In genomic region chr12:2095878-2096277, GRCh38 we compare ENCODE assay signal across 32 cellular contexts. TPM values are rescaled to one million over a fixed set of nuclear protein-coding genes. Genes with fewer than 3 reads are reported as not detected.
DNase-seq lines count a peak whose midpoint lies in the region; ATAC-seq and TF ChIP-seq lines count a peak whose summit lies in the region.
"Had no signal": no experiment of that assay in that cellular context is flagged by ENCODE, and none has a peak within 500 bp of the region (broad histone marks: within the 10 kb centered on the region; RNA-seq: fewer than 3 reads in every experiment).

No MANE protein-coding gene starts in this region.

- ATAC-seq in heart right ventricle: peak in 3 of 8 donors; percentile 24 to 27 (median 25)
- no peak for ATAC-seq in Right ventricle myocardium superior (ENCODE audit: poor library complexity)
- no peak for ATAC-seq in GM21737 (IDR thresholded peaks at IDR 0.05; ENCODE audit: unreplicated experiment)
- ATAC-seq in stimulated activated naive CD8-positive, alpha-beta T cell treated with anti-CD3 and anti-CD28 coated beads, Interleukin-15, Interleukin-2, amounts not matched to agents 100 U/mL and 50 U/mL, for 24 hours: no peak
- ATAC-seq: activated CD4-positive, alpha-beta T cell treated with anti-CD3 and anti-CD28 coated beads for 36 hours; activated CD8-positive, alpha-beta T cell treated with anti-CD3 and anti-CD28 coated beads for 36 hours; sciatic nerve had no signal

- H3K27me3 ChIP-seq in heart right ventricle: no peaks in the 10 kb centered on the region
- no peaks in the 10 kb centered on the region for H3K27me3 ChIP-seq in right atrium auricular region
- H3K27me3 ChIP-seq in rectal smooth muscle tissue (ENCODE audit: control insufficient read depth, insufficient read depth, low read length): no peaks in the 10 kb centered on the region
- H3K27me3 ChIP-seq: breast epithelium, colonic mucosa, neural progenitor cell had no signal

- intact Hi-C loops in heart right ventricle (cut with DNase I): no loop called here
- intact Hi-C loops in Right ventricle myocardium superior (cut with DNase I): no loop called here

- H3K27ac ChIP-seq in heart right ventricle (peak overlapping the region in 7 of 10 donors; percentile 33 to 93 (median 84)), right atrium auricular region (peak overlapping the region; percentile 37 to 90), rectal smooth muscle tissue (ENCODE audit: low read depth, low read length) (peak overlapping the region; percentile 93)
- H3K27ac ChIP-seq: breast epithelium, colonic mucosa, KMS-11, neural progenitor cell, parathyroid adenoma had no signal

- H3K9me3 ChIP-seq in heart right ventricle (no peaks in the 10 kb centered on the region), right atrium auricular region (no peaks in the 10 kb centered on the region)
- H3K9me3 ChIP-seq: breast epithelium, colonic mucosa had no signal

- no peak for TF ChIP-seq CTCF in heart right ventricle (IDR thresholded peaks at IDR 0.05)
- no peak for TF ChIP-seq CTCF in right atrium auricular region (IDR thresholded peaks at IDR 0.05)

- no peak overlapping the region for H3K9ac ChIP-seq in rectal smooth muscle tissue (ENCODE audit: low read length)
- H3K9ac ChIP-seq: KMS-11, neural progenitor cell, parathyroid adenoma had no signal

- H3K4me1 ChIP-seq in heart right ventricle (peaks cover 23 to 94% (median 71%) of the 10 kb centered on the region in 9 donors), right atrium auricular region (peaks cover 0 to 67% of the 10 kb centered on the region in 2 donors), rectal smooth muscle tissue (ENCODE audit: control insufficient read depth, insufficient read depth, low read length) (peaks cover 75% of the 10 kb centered on the region)
- H3K4me1 ChIP-seq: breast epithelium, colonic mucosa, neural progenitor cell, parathyroid adenoma had no signal

- 69 to 77% methylated on average over 5 of the region's 5 CpGs for WGBS in heart right ventricle, 2 donors

- DNase-seq in heart right ventricle (no peak), Right ventricle myocardium superior (no peak), right atrium auricular region (ENCODE audit: low spot score) (no peak), iPS-NIHi7 (ENCODE audit: extremely low spot score) (no peak), amniotic stem cell (lab: John Stamatoyannopoulos, UW) (no peak)
- no peak for DNase-seq in stimulated activated naive CD8-positive, alpha-beta T cell treated with anti-CD3 and anti-CD28 coated beads, Interleukin-15, Interleukin-2, amounts not matched to agents 100 U/mL and 50 U/mL, for 24 hours
- DNase-seq: activated CD4-positive, alpha-beta T cell treated with anti-CD3 and anti-CD28 coated beads for 36 hours; activated CD8-positive, alpha-beta memory T cell treated with anti-CD3 and anti-CD28 coated beads, Interleukin-2, amount 50 U/mL, for 48 hours; activated CD8-positive, alpha-beta T cell treated with anti-CD3 and anti-CD28 coated beads for 36 hours; activated naive CD4-positive, alpha-beta T cell treated with anti-CD3 and anti-CD28 coated beads, Interleukin-2, amount 50 U/mL, for 16 hours; AML-193; Calu3; CD4-positive, CD25-positive, alpha-beta regulatory T cell; colonic mucosa; DND-41; effector memory CD4-positive, alpha-beta T cell; GF-D8; HCEC 1CT; head of caudate nucleus; MM.1S; NCI-H1930; NCI-H526; NK-92 treated with Interleukin-12 subunit alpha and Interleukin-12 subunit beta, amount 100 ng/mL, for 24 hours; stimulated activated CD4-positive, alpha-beta T cell treated with anti-CD3 and anti-CD28 coated beads, Interleukin-4, amount 100 ng/mL, for 4 hours had no signal

- H3K4me3 ChIP-seq in heart right ventricle (no peak overlapping the region), right atrium auricular region (no peak overlapping the region), rectal smooth muscle tissue (ENCODE audit: low read length) (no peak overlapping the region)
- H3K4me3 ChIP-seq: breast epithelium, colonic mucosa, neural progenitor cell had no signal

- H3K36me3 ChIP-seq in heart right ventricle (no peaks in the 10 kb centered on the region), right atrium auricular region (no peaks in the 10 kb centered on the region), rectal smooth muscle tissue (ENCODE audit: control insufficient read depth, insufficient read depth, low read length) (no peaks in the 10 kb centered on the region)
- H3K36me3 ChIP-seq: breast epithelium, colonic mucosa, neural progenitor cell had no signal

RNA-seq across cellular contexts. Expression of gene CACNA1C, which starts 43.1 kb away (rescaled TPM):
- total RNA-seq in heart right ventricle: 100 to 1,000 TPM; 146 to 222 (median 187) TPM
- 10 to 100 TPM; 19.1 to 68.9 TPM for polyA plus RNA-seq in heart right ventricle
- 151 TPM for total RNA-seq in Right ventricle myocardium superior
- 10 to 100 TPM; 83.1 to 93.6 TPM for total RNA-seq in right atrium auricular region
- total RNA-seq: Calu3, epithelial cell of proximal tubule had no signal
